Comparison of ENCODE assay signal across 1 cellular context in the genomic region with DNA sequence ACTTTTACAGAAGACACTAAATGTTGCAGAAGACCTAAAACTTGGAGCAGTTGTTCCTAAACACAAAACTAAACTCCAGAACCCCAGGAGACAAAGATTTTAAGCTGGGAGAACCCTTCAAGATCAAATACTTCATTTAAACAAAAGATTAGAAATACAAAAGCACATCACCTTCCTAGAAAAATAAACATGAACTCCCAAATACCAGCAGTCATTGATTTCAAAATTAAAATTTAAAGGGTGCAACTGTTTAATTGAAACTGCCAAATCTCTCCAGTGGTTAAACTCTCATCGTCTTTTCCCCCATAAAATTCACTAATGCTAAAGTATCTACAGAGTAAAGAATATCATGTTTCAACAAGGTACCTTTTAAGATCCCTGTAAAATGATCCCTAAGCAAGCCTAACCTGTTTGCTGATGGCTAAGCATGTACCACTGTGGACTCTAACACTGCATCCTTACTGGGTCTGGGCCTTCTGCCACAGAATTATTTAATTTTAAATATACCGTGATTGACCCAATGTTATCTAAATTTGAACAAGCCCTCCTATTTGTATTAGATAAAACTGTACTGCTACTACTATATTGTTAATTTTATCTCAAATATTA.
TF ChIP-seq lines count a peak whose summit lies in the region.

No MANE protein-coding gene starts in this region.

TF ChIP-seq in HEK293, 187 proteins besides CTCF, POLR2A, EP300 and RAD21 (continued from another document):
- TF ChIP-seq WT1 (tag by site-specific recombination; IDR thresholded peaks at IDR 0.05) (peak; percentile 29; the same call in 1 of the 2 replicates), SCRT1 (tag by site-specific recombination; IDR thresholded peaks at IDR 0.05; ENCODE audit: borderline replicate concordance) (0 out of 2 replicates have a peak, but pooled peaks have one; percentile 31), ZNF423 (tag by site-specific recombination; IDR thresholded peaks at IDR 0.05) (no peak), KLF10 (tag by site-specific recombination; IDR thresholded peaks at IDR 0.05) (no peak), RBAK (tag by site-specific recombination; IDR thresholded peaks at IDR 0.05) (no peak)
